Comparison of ENCODE assay signal across 1 cellular context in the genomic region with DNA sequence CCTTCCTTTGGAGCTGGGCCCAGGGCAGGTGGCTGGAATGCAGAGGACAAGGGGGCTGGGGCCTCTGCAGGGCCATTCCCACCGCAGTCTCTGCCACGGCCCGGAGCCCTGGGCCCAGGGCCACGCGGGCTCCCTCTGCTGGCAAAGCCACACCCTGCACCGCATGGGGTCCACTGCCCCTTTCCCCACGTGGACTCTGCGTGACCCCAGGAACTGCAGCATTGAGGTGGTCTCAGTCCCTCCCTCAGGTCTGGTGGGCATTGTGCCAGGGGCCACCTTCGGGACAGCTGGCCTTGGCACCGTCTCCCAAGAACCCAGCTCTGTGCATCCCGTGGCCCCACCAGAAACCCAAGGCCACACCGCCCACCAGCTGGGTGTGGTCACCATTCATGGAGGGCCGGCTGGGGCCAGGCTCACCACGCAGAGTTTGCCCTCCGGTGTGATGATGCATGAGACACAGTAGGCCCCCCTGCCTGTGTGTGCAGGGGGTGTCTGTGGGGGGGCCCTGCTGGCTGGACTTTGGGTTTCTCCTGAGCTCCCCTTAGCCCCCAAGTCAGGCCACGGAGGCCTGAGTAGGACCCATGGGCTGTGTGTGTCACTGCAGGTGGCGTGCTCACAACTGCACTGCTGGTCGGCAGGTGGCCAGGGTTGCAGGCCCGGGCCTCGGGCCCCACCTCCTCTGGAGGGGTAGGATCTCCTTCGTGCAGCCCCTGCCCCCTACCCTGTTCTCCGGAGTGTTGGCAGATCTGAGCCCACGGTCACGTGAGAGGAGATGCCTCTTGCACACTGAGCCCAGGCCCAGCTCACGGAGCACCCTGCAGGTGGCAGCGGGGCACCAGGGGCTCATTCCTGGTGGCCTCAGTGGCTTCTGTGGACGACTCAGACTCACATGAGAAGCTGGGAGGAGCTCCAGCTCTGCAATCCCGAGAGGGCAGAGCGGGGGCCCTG.
A peak's percentile ranks its signal among the peaks of the same experiment; 100 is the strongest.
TF ChIP-seq lines count a peak whose summit lies in the region.

No MANE protein-coding gene starts in this region.

TF ChIP-seq in HepG2, 621 proteins besides CTCF, POLR2A, EP300 and RAD21 (continued from another document and continues in another):
- TF ChIP-seq SKIL (CRISPR knock-in tag; IDR thresholded peaks at IDR 0.05; ENCODE audit: borderline replicate concordance) (no peak), ZNF724P (CRISPR knock-in tag; IDR thresholded peaks at IDR 0.05; ENCODE audit: borderline replicate concordance) (no peak), CREB3 (CRISPR knock-in tag; IDR thresholded peaks at IDR 0.05) (no peak), ZFAT (CRISPR knock-in tag; conservative IDR thresholded peaks at IDR 0.05) (no peak), KLF16 (CRISPR knock-in tag; IDR thresholded peaks at IDR 0.05) (0 out of 4 replicates have a peak, but pooled peaks of 1 of the 2 experiments have one; percentile 21), CEBPZ (IDR thresholded peaks at IDR 0.05; ENCODE audit: low read length) (no peak), NCOR1 (IDR thresholded peaks at IDR 0.05; ENCODE audit: borderline replicate concordance, low read length) (no peak), TGIF2 (CRISPR knock-in tag; IDR thresholded peaks at IDR 0.05) (no peak), ZNF570 (CRISPR knock-in tag; IDR thresholded peaks at IDR 0.05; ENCODE audit: borderline replicate concordance) (no peak), RFX1 (IDR thresholded peaks at IDR 0.05) (no peak), ATF2 (CRISPR knock-in tag; IDR thresholded peaks at IDR 0.05) (no peak; the same call in 1 of the 2 replicates), GMEB2 (CRISPR knock-in tag; IDR thresholded peaks at IDR 0.05; ENCODE audit: low read depth) (no peak), SOX5 (CRISPR knock-in tag; IDR thresholded peaks at IDR 0.05; ENCODE audit: borderline replicate concordance) (0 out of 2 replicates have a peak, but pooled peaks have one; percentile 11), THYN1 (CRISPR knock-in tag; IDR thresholded peaks at IDR 0.05; ENCODE audit: borderline replicate concordance, low read depth) (no peak), MBD4 (IDR thresholded peaks at IDR 0.05; ENCODE audit: borderline replicate concordance, low read length) (no peak), ZNF317 (CRISPR knock-in tag; IDR thresholded peaks at IDR 0.05) (0 out of 2 replicates have a peak, but pooled peaks have one; percentile 19), FOXJ3 (CRISPR knock-in tag; IDR thresholded peaks at IDR 0.05; ENCODE audit: borderline replicate concordance) (no peak), KDM6A (CRISPR knock-in tag; IDR thresholded peaks at IDR 0.05; ENCODE audit: low read depth) (no peak), CEBPG (CRISPR knock-in tag; IDR thresholded peaks at IDR 0.05) (no peak), ZNF737 (CRISPR knock-in tag; IDR thresholded peaks at IDR 0.05; ENCODE audit: borderline replicate concordance) (no peak), KAT7 (CRISPR knock-in tag; IDR thresholded peaks at IDR 0.05; ENCODE audit: borderline replicate concordance) (no peak), ZNF678 (CRISPR knock-in tag; IDR thresholded peaks at IDR 0.05) (no peak), ZNF562 (CRISPR knock-in tag; IDR thresholded peaks at IDR 0.05; ENCODE audit: borderline replicate concordance) (no peak), DPF2 (CRISPR knock-in tag; IDR thresholded peaks at IDR 0.05; ENCODE audit: borderline replicate concordance, low read depth) (0 out of 2 replicates have a peak, but pooled peaks have one; percentile 10), ZSCAN31 (CRISPR knock-in tag; IDR thresholded peaks at IDR 0.05; ENCODE audit: low read depth) (peak; percentile 28; the same call in 1 of the 2 replicates), ZNF746 (CRISPR knock-in tag; IDR thresholded peaks at IDR 0.05) (no peak), ZBTB8A (CRISPR knock-in tag; IDR thresholded peaks at IDR 0.05; ENCODE audit: borderline replicate concordance, low read depth) (0 out of 2 replicates have a peak, but pooled peaks have one; percentile 45), ZFP1 (CRISPR knock-in tag; IDR thresholded peaks at IDR 0.05) (no peak), ZNF510 (CRISPR knock-in tag; IDR thresholded peaks at IDR 0.05; ENCODE audit: low read depth) (0 out of 2 replicates have a peak, but pooled peaks have one; percentile 44), ZNF75D (CRISPR knock-in tag; IDR thresholded peaks at IDR 0.05; ENCODE audit: borderline replicate concordance) (no peak), CHCHD3 (CRISPR knock-in tag; IDR thresholded peaks at IDR 0.05) (no peak), U2AF2 (IDR thresholded peaks at IDR 0.05; ENCODE audit: low read depth, low read length) (no peak)
- TF ChIP-seq, protein P1, sequence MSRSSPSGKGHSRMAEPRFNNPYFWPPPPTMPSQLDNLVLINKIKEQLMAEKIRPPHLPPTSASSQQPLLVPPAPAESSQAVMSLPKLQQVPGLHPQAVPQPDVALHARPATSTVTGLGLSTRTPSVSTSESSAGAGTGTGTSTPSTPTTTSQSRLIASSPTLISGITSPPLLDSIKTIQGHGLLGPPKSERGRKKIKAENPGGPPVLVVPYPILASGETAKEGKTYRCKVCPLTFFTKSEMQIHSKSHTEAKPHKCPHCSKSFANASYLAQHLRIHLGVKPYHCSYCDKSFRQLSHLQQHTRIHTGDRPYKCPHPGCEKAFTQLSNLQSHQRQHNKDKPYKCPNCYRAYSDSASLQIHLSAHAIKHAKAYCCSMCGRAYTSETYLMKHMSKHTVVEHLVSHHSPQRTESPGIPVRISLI (CRISPR knock-in tag; IDR thresholded peaks at IDR 0.05; ENCODE audit: borderline replicate concordance): 0 out of 2 replicates have a peak, but pooled peaks have one; percentile 18
- TF ChIP-seq, protein P2, sequence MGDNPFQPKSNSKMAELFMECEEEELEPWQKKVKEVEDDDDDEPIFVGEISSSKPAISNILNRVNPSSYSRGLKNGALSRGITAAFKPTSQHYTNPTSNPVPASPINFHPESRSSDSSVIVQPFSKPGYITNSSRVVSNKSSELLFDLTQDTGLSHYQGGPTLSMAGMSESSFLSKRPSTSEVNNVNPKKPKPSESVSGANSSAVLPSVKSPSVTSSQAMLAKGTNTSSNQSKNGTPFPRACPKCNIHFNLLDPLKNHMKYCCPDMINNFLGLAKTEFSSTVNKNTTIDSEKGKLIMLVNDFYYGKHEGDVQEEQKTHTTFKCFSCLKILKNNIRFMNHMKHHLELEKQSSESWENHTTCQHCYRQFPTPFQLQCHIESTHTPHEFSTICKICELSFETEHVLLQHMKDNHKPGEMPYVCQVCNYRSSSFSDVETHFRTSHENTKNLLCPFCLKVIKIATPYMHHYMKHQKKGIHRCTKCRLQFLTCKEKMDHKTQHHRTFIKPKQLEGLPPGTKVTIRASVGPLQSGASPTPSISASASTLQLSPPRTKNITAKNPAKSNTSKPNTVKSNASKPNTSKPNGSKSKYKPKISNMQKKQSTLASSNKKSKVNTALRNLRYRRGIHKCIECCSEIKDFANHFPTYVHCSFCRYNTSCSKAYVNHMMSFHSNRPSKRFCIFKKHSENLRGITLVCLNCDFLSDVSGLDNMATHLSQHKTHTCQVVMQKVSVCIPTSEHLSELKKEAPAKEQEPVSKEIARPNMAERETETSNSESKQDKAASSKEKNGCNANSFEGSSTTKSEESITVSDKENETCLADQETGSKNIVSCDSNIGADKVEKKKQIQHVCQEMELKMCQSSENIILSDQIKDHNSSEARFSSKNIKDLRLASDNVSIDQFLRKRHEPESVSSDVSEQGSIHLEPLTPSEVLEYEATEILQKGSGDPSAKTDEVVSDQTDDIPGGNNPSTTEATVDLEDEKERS (CRISPR knock-in tag; IDR thresholded peaks at IDR 0.05): no peak
- TF ChIP-seq, protein P3, sequence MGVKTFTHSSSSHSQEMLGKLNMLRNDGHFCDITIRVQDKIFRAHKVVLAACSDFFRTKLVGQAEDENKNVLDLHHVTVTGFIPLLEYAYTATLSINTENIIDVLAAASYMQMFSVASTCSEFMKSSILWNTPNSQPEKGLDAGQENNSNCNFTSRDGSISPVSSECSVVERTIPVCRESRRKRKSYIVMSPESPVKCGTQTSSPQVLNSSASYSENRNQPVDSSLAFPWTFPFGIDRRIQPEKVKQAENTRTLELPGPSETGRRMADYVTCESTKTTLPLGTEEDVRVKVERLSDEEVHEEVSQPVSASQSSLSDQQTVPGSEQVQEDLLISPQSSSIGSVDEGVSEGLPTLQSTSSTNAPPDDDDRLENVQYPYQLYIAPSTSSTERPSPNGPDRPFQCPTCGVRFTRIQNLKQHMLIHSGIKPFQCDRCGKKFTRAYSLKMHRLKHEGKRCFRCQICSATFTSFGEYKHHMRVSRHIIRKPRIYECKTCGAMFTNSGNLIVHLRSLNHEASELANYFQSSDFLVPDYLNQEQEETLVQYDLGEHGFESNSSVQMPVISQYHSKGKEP (CRISPR knock-in tag; IDR thresholded peaks at IDR 0.05): no peak
- TF ChIP-seq, protein P4, sequence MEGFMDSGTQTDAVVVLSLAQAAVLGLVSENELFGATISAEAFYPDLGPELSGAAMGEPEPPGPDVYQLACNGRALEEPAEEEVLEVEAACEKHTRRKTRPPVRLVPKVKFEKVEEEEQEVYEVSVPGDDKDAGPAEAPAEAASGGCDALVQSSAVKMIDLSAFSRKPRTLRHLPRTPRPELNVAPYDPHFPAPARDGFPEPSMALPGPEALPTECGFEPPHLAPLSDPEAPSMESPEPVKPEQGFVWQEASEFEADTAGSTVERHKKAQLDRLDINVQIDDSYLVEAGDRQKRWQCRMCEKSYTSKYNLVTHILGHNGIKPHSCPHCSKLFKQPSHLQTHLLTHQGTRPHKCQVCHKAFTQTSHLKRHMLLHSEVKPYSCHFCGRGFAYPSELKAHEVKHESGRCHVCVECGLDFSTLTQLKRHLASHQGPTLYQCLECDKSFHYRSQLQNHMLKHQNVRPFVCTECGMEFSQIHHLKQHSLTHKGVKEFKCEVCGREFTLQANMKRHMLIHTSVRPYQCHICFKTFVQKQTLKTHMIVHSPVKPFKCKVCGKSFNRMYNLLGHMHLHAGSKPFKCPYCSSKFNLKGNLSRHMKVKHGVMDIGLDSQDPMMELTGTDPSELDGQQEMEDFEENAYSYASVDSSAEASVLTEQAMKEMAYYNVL (CRISPR knock-in tag; IDR thresholded peaks at IDR 0.05; ENCODE audit: borderline replicate concordance): no peak; the same call in 1 of the 2 replicates
- TF ChIP-seq, protein P5, sequence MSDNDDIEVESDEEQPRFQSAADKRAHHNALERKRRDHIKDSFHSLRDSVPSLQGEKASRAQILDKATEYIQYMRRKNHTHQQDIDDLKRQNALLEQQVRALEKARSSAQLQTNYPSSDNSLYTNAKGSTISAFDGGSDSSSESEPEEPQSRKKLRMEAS (IDR thresholded peaks at IDR 0.05): no peak
